Comparison of ENCODE assay signal across 8 cellular contexts in the genomic region with DNA sequence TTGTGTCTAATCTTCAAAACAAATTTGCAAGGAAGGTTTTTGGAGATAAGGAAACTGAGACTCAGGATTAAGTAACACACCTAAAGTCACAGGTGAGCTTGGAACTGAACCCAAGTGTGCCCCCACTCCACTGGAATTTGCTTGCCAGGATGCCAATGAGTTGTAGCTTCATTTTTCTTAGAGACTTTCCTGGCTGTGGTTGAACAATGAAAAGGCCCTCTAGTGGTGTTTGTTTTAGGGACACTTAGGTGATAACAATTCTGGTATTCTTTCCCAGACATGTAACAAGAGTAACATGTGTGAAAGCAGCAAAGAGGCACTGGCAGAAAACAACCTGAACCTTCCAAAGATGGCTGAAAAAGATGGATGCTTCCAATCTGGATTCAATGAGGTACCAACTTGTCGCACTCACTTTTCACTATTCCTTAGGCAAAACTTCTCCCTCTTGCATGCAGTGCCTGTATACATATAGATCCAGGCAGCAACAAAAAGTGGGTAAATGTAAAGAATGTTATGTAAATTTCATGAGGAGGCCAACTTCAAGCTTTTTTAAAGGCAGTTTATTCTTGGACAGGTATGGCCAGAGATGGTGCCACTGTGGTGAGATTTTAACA. TPM values are rescaled to one million over a fixed set of nuclear protein-coding genes. Genes with fewer than 3 reads are reported as not detected.
DNase-seq lines count a peak whose midpoint lies in the region; ATAC-seq and TF ChIP-seq lines count a peak whose summit lies in the region.

No MANE protein-coding gene starts in this region.

- 80% methylated on average over 1 of the region's 1 CpG; no CpG with 5 or more reads in 1 of the 2 experiments for WGBS in endodermal cell (ENCODE audit: insufficient coverage in 1 of 2, insufficient read length in 1 of 2), 2 experiments

- H3K36me3 ChIP-seq in endodermal cell (ENCODE audit: control insufficient read depth, insufficient read depth, low read length) = no peaks in the 10 kb centered on the region
- H3K36me3 ChIP-seq in tibial artery = no peaks in the 10 kb centered on the region

- no peaks in the 10 kb centered on the region for H3K27me3 Mint-ChIP-seq in endodermal cell (ENCODE audit: insufficient read depth)

- H3K27ac Mint-ChIP-seq in endodermal cell = no peak overlapping the region

- no peak overlapping the region for H3K4me3 Mint-ChIP-seq in endodermal cell

- no peaks in the 10 kb centered on the region for H3K9me3 Mint-ChIP-seq in endodermal cell

- no peak overlapping the region for H3K27ac ChIP-seq in 22Rv1
- no peak overlapping the region for H3K27ac ChIP-seq in endodermal cell (ENCODE audit: low read depth, low read length)
- H3K27ac ChIP-seq in tibial artery = no peak overlapping the region
- H3K27ac ChIP-seq in caudate nucleus (ENCODE audit: low read depth, low read length) = no peak overlapping the region

- DNase-seq in ELF-1 (ENCODE audit: low read depth, low spot score) = peak; percentile 52
- DNase-seq in NCI-H2227 treated with DMSO at 0.1 percent for 48 hours (lab: John Stamatoyannopoulos, UW) = peak; percentile 18
- peak; percentile 50 for DNase-seq in endodermal cell
- DNase-seq in renal cortical epithelial cell (ENCODE audit: low read depth) = peak; percentile 86
- DNase-seq in tibial artery = no peak
- DNase-seq in caudate nucleus (lab: John Stamatoyannopoulos, UW) = no peak

- intact Hi-C loops in tibial artery (cut with DNase I; ENCODE audit: low total_unique reads) = loop anchor here (5.0 to 10.0 kb wide), 2 partner anchors 166 to 504 kb away; no protein-coding TSS in a partner anchor

- peaks cover 37% of the 10 kb centered on the region for H3K4me1 Mint-ChIP-seq in endodermal cell

- ATAC-seq in GM18858 (IDR thresholded peaks at IDR 0.05; ENCODE audit: unreplicated experiment) = no peak

- H3K36me3 Mint-ChIP-seq in endodermal cell (ENCODE audit: low read depth) = peaks cover 4% of the 10 kb centered on the region

- H3K27me3 ChIP-seq in endodermal cell (ENCODE audit: control insufficient read depth, insufficient read depth, low read length, poor library complexity, severe bottlenecking) (no peaks in the 10 kb centered on the region), tibial artery (no peaks in the 10 kb centered on the region)

- no peak overlapping the region for H3K4me3 ChIP-seq in endodermal cell (ENCODE audit: low read length)
- H3K4me3 ChIP-seq in tibial artery = no peak overlapping the region

- H3K4me1 ChIP-seq in endodermal cell (ENCODE audit: control insufficient read depth, insufficient read depth, low read length) = peaks cover 8% of the 10 kb centered on the region
- peaks cover 2 to 27% (median 20%) of the 10 kb centered on the region in 4 donors for H3K4me1 ChIP-seq in tibial artery

- TF ChIP-seq CTCF in 22Rv1 (IDR thresholded peaks at IDR 0.05) (peak; percentile 78), endodermal cell (conservative IDR thresholded peaks at IDR 0.05) (peak; percentile 72), tibial artery (IDR thresholded peaks at IDR 0.05) (peak in 1 of 2 experiments; percentile 32)

- no peak overlapping the region for H3K9ac ChIP-seq in endodermal cell (ENCODE audit: extremely low read depth, low read length, poor library complexity, severe bottlenecking)

- H3K9me3 ChIP-seq in endodermal cell (ENCODE audit: control insufficient read depth, low read length) = no peaks in the 10 kb centered on the region
- H3K9me3 ChIP-seq in tibial artery = no peaks in the 10 kb centered on the region

RNA-seq across cellular contexts. Expression of a gene that starts 1.5 kb away (rescaled TPM):
- total RNA-seq in endodermal cell (under 1 TPM; 0.64 to 0.88 TPM), renal cortical epithelial cell (52.3 and 84.2 TPM in 2 replicates)
- polyA plus RNA-seq in endodermal cell (2013, experiment 1 of 2) = not detected
- not detected for polyA plus RNA-seq in endodermal cell (2013, experiment 2 of 2)

Comparison
In these comparisons a context has a peak if more than half of its experiments do, and no peak if none do; other contexts are left out.
1. DNase-seq: peak in ELF-1 (single experiment), NCI-H2227 treated with DMSO at 0.1 percent for 48 hours (single experiment), endodermal cell (single experiment) and renal cortical epithelial cell (single experiment); none in tibial artery (0 of 2) and caudate nucleus (0 of 61).
2. RNA of a gene that starts 1.5 kb away (total RNA-seq): 52.3 to 84.2 TPM in renal cortical epithelial cell; 0.64 to 0.88 TPM in endodermal cell; every median in the first group is over 10 times any median in the second.